Comparison of ENCODE assay signal across 29 cellular contexts in the genomic region with DNA sequence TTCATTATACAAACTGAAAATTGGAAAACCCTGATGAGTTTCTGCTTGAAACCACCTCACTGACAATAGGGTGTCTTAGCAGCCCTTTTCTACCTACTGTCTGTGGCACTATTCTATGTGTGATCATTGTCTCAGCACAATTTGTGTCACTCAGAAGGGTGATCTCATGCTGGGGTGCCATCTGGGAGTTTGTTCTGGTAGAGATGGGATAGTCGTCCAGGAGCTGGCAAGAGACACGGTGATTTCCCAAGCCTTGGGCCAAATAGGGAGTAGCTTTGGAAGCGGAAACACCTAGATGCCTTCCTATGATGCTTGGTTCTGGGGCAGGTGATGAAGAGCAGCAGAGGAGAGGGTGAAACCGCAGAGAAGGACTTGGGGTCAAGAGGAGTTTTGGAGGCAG.
"Had no signal": no experiment of that assay in that cellular context is flagged by ENCODE, and none has a peak within 500 bp of the region (broad histone marks: within the 10 kb centered on the region; RNA-seq: fewer than 3 reads in every experiment).

No MANE protein-coding gene starts in this region.

- H3K36me3 ChIP-seq: brain microvascular endothelial cell, SJCRH30, WERI-Rb-1 had no signal

- H3K9me3 ChIP-seq: SJCRH30 had no signal

- DNase-seq: activated CD4-positive, alpha-beta memory T cell treated with anti-CD3 and anti-CD28 coated beads, Interleukin-2, amount 10 ng/mL, durations not matched to agents 7 days and 5 days; activated CD4-positive, alpha-beta T cell treated with anti-CD3 and anti-CD28 coated beads for 1 hour; activated CD4-positive, alpha-beta T cell treated with anti-CD3 and anti-CD28 coated beads for 48 hours; activated CD4-positive, CD25-positive, alpha-beta regulatory T cell; activated effector memory CD4-positive, alpha-beta T cell treated with anti-CD3 and anti-CD28 coated beads, Interleukin-2, amount 50 U/mL, for 16 hours; activated naive CD4-positive, alpha-beta T cell; activated naive CD4-positive, alpha-beta T cell treated with anti-CD3 and anti-CD28 coated beads, Interleukin-2, amount 50 U/mL, for 16 hours; activated naive CD8-positive, alpha-beta T cell treated with anti-CD3 and anti-CD28 coated beads for 36 hours; activated T-cell treated with anti-CD3 and anti-CD28 coated beads, Interleukin-2, amount 50 U/mL, for 1 hour; activated T-cell treated with anti-CD3 and anti-CD28 coated beads, Interleukin-2, amount 50 U/mL, for 72 hours; amniotic stem cell; aorta; brain microvascular endothelial cell; central memory CD4-positive, alpha-beta T cell; Karpas-422; KBM-7; NCI-H1048; NCI-H1694; NCI-H1930; NCI-H2081 treated with DMSO at 0.1 percent for 48 hours; NCI-H446 treated with DMSO at 0.1 percent for 48 hours; NCI-H524; OCI-M1; Right ventricle myocardium superior; SJCRH30; T1000; WERI-Rb-1 had no signal

- H3K4me3 ChIP-seq: SJCRH30, SK-N-MC had no signal

- H3K4me1 ChIP-seq: SJCRH30 had no signal

- H3K27me3 ChIP-seq: SJCRH30 had no signal

- ATAC-seq: activated T-cell treated with anti-CD3 and anti-CD28 coated beads, Interleukin-2, amount 50 U/mL, for 72 hours; activated T-helper 17 cell treated with anti-CD3 and anti-CD28 coated beads, Interleukin-2, amount 50 U/mL, for 72 hours had no signal

- H3K27ac ChIP-seq: brain microvascular endothelial cell, SJCRH30, SK-N-MC, WERI-Rb-1 had no signal
